22 cellular contexts compared by ENCODE assay signal in genomic region chr3:110479676-110480075, GRCh38.
DNase-seq lines count a peak whose midpoint lies in the region; FAIRE-seq and TF ChIP-seq lines count a peak whose summit lies in the region.
"Had no signal": no experiment of that assay in that cellular context is flagged by ENCODE, and none has a peak within 500 bp of the region (broad histone marks: within the 10 kb centered on the region; RNA-seq: fewer than 3 reads in every experiment).

No MANE protein-coding gene starts in this region.

- H3K9me1 ChIP-seq in endothelial cell of umbilical vein (replicated peaks; ENCODE audit: control insufficient read depth, extremely low read depth, insufficient read depth, low read length) = no peaks in the 10 kb centered on the region

- H3K4me3 ChIP-seq in endothelial cell of umbilical vein (replicated peaks in 1 of 3; ENCODE audit: insufficient read depth in 1 of 3, low read depth in 1 of 3, low read length in 3 of 3) = no peak overlapping the region
- no peak overlapping the region for H3K4me3 ChIP-seq in neuronal stem cell (ENCODE audit: low read length in 2 of 2)
- no peak overlapping the region for H3K4me3 ChIP-seq in MM.1S (ENCODE audit: low read length)
- H3K4me3 ChIP-seq: GM23338, SJSA1 had no signal

- no peaks in the 10 kb centered on the region for H3F3A ChIP-seq in MM.1S (ENCODE audit: insufficient read depth, low read length)

- H3K27me3 ChIP-seq in endothelial cell of umbilical vein (ENCODE audit: control insufficient read depth in 2 of 2, insufficient read depth in 2 of 2, low read length in 2 of 2) = no peaks in the 10 kb centered on the region
- H3K27me3 ChIP-seq in neuronal stem cell (ENCODE audit: control insufficient read depth in 3 of 3, insufficient read depth in 3 of 3, low read depth in 1 of 3, low read length in 3 of 3) = no peaks in the 10 kb centered on the region
- no peaks in the 10 kb centered on the region for H3K27me3 ChIP-seq in MM.1S (replicated peaks; ENCODE audit: insufficient read depth, low read length)
- H3K27me3 ChIP-seq: SJSA1 had no signal

- H3K27ac ChIP-seq in endothelial cell of umbilical vein (ENCODE audit: insufficient read depth, low read depth, low read length) = no peak overlapping the region
- no peak overlapping the region for H3K27ac ChIP-seq in neuronal stem cell (replicated peaks; ENCODE audit: low read length)
- no peak overlapping the region for H3K27ac ChIP-seq in MM.1S (ENCODE audit: low read length)
- H3K27ac ChIP-seq: C4-2B, SJSA1 had no signal

- DNase-seq in M059J (ENCODE audit: low read depth) (peak; percentile 6), NCI-H69 (lab: John Stamatoyannopoulos, UW) (peak; percentile 80), endothelial cell of umbilical vein (ENCODE audit: low read depth, low spot score) (peak; percentile 48), NCI-H187 treated with DMSO at 0.1 percent for 48 hours (lab: John Stamatoyannopoulos, UW) (no peak), neuronal stem cell (ENCODE audit: low spot score) (no peak), GM10266 (ENCODE audit: extremely low spot score) (no peak), MM.1S (no peak)
- DNase-seq: Caco-2; CD8-positive, alpha-beta T cell; EL; GDM1; H9; HFFc6; KG1; NCI-H1092 treated with DMSO at 0.1 percent for 48 hours; NCI-H146; NCI-H2029; NCI-H446 treated with DMSO at 0.1 percent for 48 hours had no signal

- H2AK5ac ChIP-seq in neuronal stem cell (ENCODE audit: low read depth, low read length) = no peak overlapping the region

- no peaks in the 10 kb centered on the region for H3K4me1 ChIP-seq in endothelial cell of umbilical vein (ENCODE audit: control insufficient read depth, extremely low read depth, insufficient read depth, low read length)
- no peaks in the 10 kb centered on the region for H3K4me1 ChIP-seq in neuronal stem cell (ENCODE audit: control insufficient read depth in 2 of 2, insufficient read depth in 1 of 2, low read depth in 1 of 2, low read length in 2 of 2)
- H3K4me1 ChIP-seq in MM.1S (ENCODE audit: low read length) = no peaks in the 10 kb centered on the region
- H3K4me1 ChIP-seq: Caco-2, SJSA1 had no signal

- no peak overlapping the region for H2BK15ac ChIP-seq in neuronal stem cell (ENCODE audit: low read length)

- H3K23ac ChIP-seq in neuronal stem cell (ENCODE audit: low read depth, low read length, poor library complexity) = no peak overlapping the region

- H2BK120ac ChIP-seq in neuronal stem cell (ENCODE audit: low read depth, low read length) = no peak overlapping the region

- no peak overlapping the region for H4K8ac ChIP-seq in neuronal stem cell (ENCODE audit: low read depth, low read length)

- no peak for FAIRE-seq in endothelial cell of umbilical vein (lab: Jason Lieb, UNC)
- FAIRE-seq: GM12891 had no signal

- H3K14ac ChIP-seq in neuronal stem cell (ENCODE audit: low read length) = no peak overlapping the region

- WGBS in neuronal stem cell (ENCODE audit: extremely low coverage in 2 of 2, insufficient read length in 2 of 2, insufficient replicate concordance in 1 of 2), 2 donors = no CpG with 5 or more reads among the region's 2 CpGs

- BruUV-seq in endothelial cell of umbilical vein (replicated peaks; lab: Mats Ljungman, UMichigan) = no TSS peak

- no peaks in the 10 kb centered on the region for H3K79me1 ChIP-seq in neuronal stem cell (ENCODE audit: low read depth, low read length)

- H3K79me2 ChIP-seq in endothelial cell of umbilical vein (ENCODE audit: control insufficient read depth, insufficient read depth, low read length) (no peaks in the 10 kb centered on the region), MM.1S (ENCODE audit: low read length) (no peaks in the 10 kb centered on the region)

- H3K9ac ChIP-seq in endothelial cell of umbilical vein (replicated peaks; ENCODE audit: extremely low read depth, insufficient read depth, low read length) (no peak overlapping the region), neuronal stem cell (ENCODE audit: low read depth, low read length, poor library complexity) (no peak overlapping the region), MM.1S (ENCODE audit: low read length) (no peak overlapping the region)

- H3K9me3 ChIP-seq in endothelial cell of umbilical vein (replicated peaks; ENCODE audit: control insufficient read depth, insufficient read depth, low read length) = no peaks in the 10 kb centered on the region
- peaks cover 0 to 5% of the 10 kb centered on the region in 2 donors for H3K9me3 ChIP-seq in neuronal stem cell (replicated peaks in 1 of 2; ENCODE audit: control insufficient read depth in 2 of 2, insufficient read depth in 1 of 2, low read depth in 1 of 2, low read length in 2 of 2)
- 0 out of 2 replicates have a peak, but pooled peaks cover 3% of the 10 kb centered on the region for H3K9me3 ChIP-seq in MM.1S (replicated peaks; ENCODE audit: insufficient read depth, low read length)
- H3K9me3 ChIP-seq: Caco-2, SJSA1 had no signal

- dilution Hi-C loops in endothelial cell of umbilical vein (cut with MboI; ENCODE audit: extremely low pct_ligation_motif_present, low sequenced_read_pairs) = no loop called here

- no peaks in the 10 kb centered on the region for H3K36me3 ChIP-seq in endothelial cell of umbilical vein (ENCODE audit: control insufficient read depth in 2 of 2, extremely low read depth in 1 of 2, insufficient read depth in 2 of 2, low read length in 2 of 2)
- no peaks in the 10 kb centered on the region for H3K36me3 ChIP-seq in neuronal stem cell (replicated peaks in 1 of 2; ENCODE audit: control insufficient read depth in 2 of 2, insufficient read depth in 2 of 2, low read length in 2 of 2)
- H3K36me3 ChIP-seq in MM.1S (replicated peaks; ENCODE audit: insufficient read depth, low read length) = no peaks in the 10 kb centered on the region
- H3K36me3 ChIP-seq: SJSA1 had no signal

- H3K18ac ChIP-seq in neuronal stem cell (ENCODE audit: low read length) = no peak overlapping the region

- no peak overlapping the region for H2BK12ac ChIP-seq in neuronal stem cell (ENCODE audit: low read length)

- CTCF ChIA-PET in endothelial cell of umbilical vein (lab: Charles Lee) = no interaction called here

- no peak for TF ChIP-seq POLR2A in endothelial cell of umbilical vein (IDR thresholded peaks at IDR 0.05; ENCODE audit: low read depth, low read length)

- no peaks in the 10 kb centered on the region for H4K20me1 ChIP-seq in endothelial cell of umbilical vein (replicated peaks; ENCODE audit: control insufficient read depth, extremely low read depth, insufficient read depth, low read length)
- H4K20me1 ChIP-seq in MM.1S (ENCODE audit: insufficient read depth, low read length) = no peaks in the 10 kb centered on the region

- POLR2A ChIA-PET in endothelial cell of umbilical vein (lab: Charles Lee) = no interaction called here

- no peak overlapping the region for H2AFZ ChIP-seq in endothelial cell of umbilical vein (ENCODE audit: low read depth, low read length)
- no peak overlapping the region for H2AFZ ChIP-seq in neuronal stem cell (ENCODE audit: low read length)
- H2AFZ ChIP-seq in MM.1S (ENCODE audit: low read length) = no peak overlapping the region
- H2AFZ ChIP-seq: GM23338 had no signal

- H3K4me2 ChIP-seq in endothelial cell of umbilical vein (ENCODE audit: insufficient read depth, low read length) = no peak overlapping the region
- H3K4me2 ChIP-seq in neuronal stem cell (ENCODE audit: insufficient read depth, low read length, poor library complexity, severe bottlenecking) = no peak overlapping the region
- H3K4me2 ChIP-seq in MM.1S (ENCODE audit: low read depth, low read length) = no peak overlapping the region
- H3K4me2 ChIP-seq: GM23338 had no signal

- H2BK5ac ChIP-seq in neuronal stem cell (ENCODE audit: low read length) = no peak overlapping the region

- H3K9me2 ChIP-seq in MM.1S (replicated peaks; ENCODE audit: insufficient read depth, low read length) = no peaks in the 10 kb centered on the region

- no peak overlapping the region for H4K91ac ChIP-seq in neuronal stem cell (ENCODE audit: low read depth, low read length, poor library complexity)

- H3K4ac ChIP-seq in neuronal stem cell (ENCODE audit: low read length) = no peak overlapping the region

- TF ChIP-seq CTCF in endothelial cell of umbilical vein (IDR thresholded peaks at IDR 0.05; ENCODE audit: extremely low read depth in 1 of 2, insufficient read depth in 1 of 2, low read depth in 1 of 2, low read length in 2 of 2) (no peak), GM10266 (IDR thresholded peaks at IDR 0.05; ENCODE audit: control insufficient read depth, insufficient read depth, low read depth, missing control alignments) (no peak), MM.1S (IDR thresholded peaks at IDR 0.05; ENCODE audit: low read length) (no peak)

- intact Hi-C loops in endothelial cell of umbilical vein (cut with micrococcal nuclease) = no loop called here

TF ChIP-seq in endothelial cell of umbilical vein, 7 proteins besides CTCF, POLR2A, EP300 and RAD21:
- no peak for TF ChIP-seq EZH2 (IDR thresholded peaks at IDR 0.05; ENCODE audit: borderline replicate concordance, low read depth, low read length, severe bottlenecking)
- no peak for TF ChIP-seq JUN (IDR thresholded peaks at IDR 0.05; ENCODE audit: borderline replicate concordance, insufficient read depth, insufficient read length, low read depth)
- no peak for TF ChIP-seq MYC (IDR thresholded peaks at IDR 0.05; ENCODE audit: low read depth, low read length)
- no peak for TF ChIP-seq FOS (IDR thresholded peaks at IDR 0.05; ENCODE audit: borderline replicate concordance, insufficient read depth, low read length)
- no peak for TF ChIP-seq POLR2AphosphoS5 (IDR thresholded peaks at IDR 0.05; ENCODE audit: insufficient read depth, low read depth, low read length)
- TF ChIP-seq MAX (IDR thresholded peaks at IDR 0.05; ENCODE audit: insufficient read depth, insufficient read length) = no peak
- no peak for TF ChIP-seq GATA2 (IDR thresholded peaks at IDR 0.05; ENCODE audit: insufficient read depth, insufficient read length, low read depth, low read length)
TF ChIP-seq in endothelial cell of umbilical vein: peak in this region for 0.

Comparison
In these comparisons a context has a peak if more than half of its experiments do, and no peak if none do; other contexts are left out.
1. DNase-seq: peak in M059J (single experiment), NCI-H69 (single experiment) and endothelial cell of umbilical vein (single experiment); none in NCI-H187 treated with DMSO at 0.1 percent for 48 hours (single experiment), neuronal stem cell (single experiment), GM10266 (single experiment) and MM.1S (single experiment).